26 cellular contexts compared by ENCODE assay signal in the genomic region with DNA sequence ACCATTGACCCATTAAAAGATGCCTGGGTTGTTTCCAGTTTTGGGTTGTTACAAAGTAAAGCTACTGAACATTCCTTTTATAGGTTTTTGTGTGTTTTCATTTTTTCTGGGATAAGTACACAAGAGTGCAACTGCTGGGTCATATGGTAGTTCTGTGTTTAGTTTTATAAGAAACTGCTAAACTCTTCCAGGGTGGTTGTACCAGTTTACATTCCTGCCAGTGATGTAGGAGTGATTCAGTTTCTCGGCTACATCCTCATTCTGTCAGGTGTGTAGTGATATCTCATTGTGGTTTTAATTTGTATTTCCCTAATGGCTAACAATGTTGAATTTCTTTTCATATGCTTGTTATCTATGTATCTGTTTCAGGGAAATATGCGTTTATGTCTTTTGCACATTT.
"Had no signal": no experiment of that assay in that cellular context is flagged by ENCODE, and none has a peak within 500 bp of the region (broad histone marks: within the 10 kb centered on the region; RNA-seq: fewer than 3 reads in every experiment).

No MANE protein-coding gene starts in this region.

- H3K27me3 ChIP-seq: ovary, right atrium auricular region, right lobe of liver, testis, thyroid gland, upper lobe of left lung, vagina had no signal

- DNase-seq: hypothalamus; immature natural killer cell; left ventricle myocardium inferior; midbrain; natural killer cell; nephron progenitor cell; occipital lobe; ovary; right lobe of liver; stimulated activated CD4-positive, alpha-beta T cell treated with anti-CD3 and anti-CD28 coated beads, Interleukin-12 subunit alpha, Interleukin-12 subunit beta, amount 100 ng/mL, for 4 hours; stimulated activated CD4-positive, alpha-beta T cell treated with anti-CD3 and anti-CD28 coated beads, Interleukin-15, amount 100 ng/mL, for 24 hours; stimulated activated CD4-positive, alpha-beta T cell treated with anti-CD3 and anti-CD28 coated beads, Interleukin-2, amount 100 ng/mL, for 24 hours; stimulated activated CD4-positive, alpha-beta T cell treated with anti-CD3 and anti-CD28 coated beads, Interleukin-4, amount 100 ng/mL, for 1 hour; stimulated activated naive B cell treated with anti-CD40 and anti-IgM and Interleukin-4, amounts not matched to agents 10 μg/mL and 1 μg/mL and 100 μg/mL, for 72 hours; stimulated activated naive CD8-positive, alpha-beta T cell treated with anti-CD3 and anti-CD28 coated beads, Interleukin-15, Interleukin-2, amounts not matched to agents 100 U/mL and 50 U/mL, for 24 hours; stomach; testis; thyroid gland; transverse colon; upper lobe of left lung had no signal

- ATAC-seq: natural killer cell; right lobe of liver; stimulated activated naive B cell treated with anti-CD40 and anti-IgM and Interleukin-4, amounts not matched to agents 10 μg/mL and 1 μg/mL and 100 μg/mL, for 72 hours; stimulated activated naive CD8-positive, alpha-beta T cell treated with anti-CD3 and anti-CD28 coated beads, Interleukin-15, Interleukin-2, amounts not matched to agents 100 U/mL and 50 U/mL, for 24 hours had no signal

- H3K9me3 ChIP-seq: left ventricle myocardium inferior, neutrophil, ovary, right atrium auricular region, right lobe of liver, stomach, testis, thyroid gland, transverse colon, upper lobe of left lung, vagina had no signal

- H3K36me3 ChIP-seq: left ventricle myocardium inferior, neural progenitor cell, neutrophil, ovary, right atrium auricular region, right lobe of liver, stomach, thyroid gland, transverse colon, upper lobe of left lung, vagina had no signal

- H3K4me3 ChIP-seq: left ventricle myocardium inferior, lung, neural progenitor cell, ovary, right atrium auricular region, right lobe of liver, skin epidermis, stomach, testis, thyroid gland, transverse colon, upper lobe of left lung, vagina had no signal

- H3K27ac ChIP-seq: left ventricle myocardium inferior, neural progenitor cell, neutrophil, ovary, right atrium auricular region, right lobe of liver, skin epidermis, stomach, testis, thyroid gland, transverse colon, upper lobe of left lung, vagina had no signal
